Comparison of ENCODE assay signal across 20 cellular contexts in the genomic region with DNA sequence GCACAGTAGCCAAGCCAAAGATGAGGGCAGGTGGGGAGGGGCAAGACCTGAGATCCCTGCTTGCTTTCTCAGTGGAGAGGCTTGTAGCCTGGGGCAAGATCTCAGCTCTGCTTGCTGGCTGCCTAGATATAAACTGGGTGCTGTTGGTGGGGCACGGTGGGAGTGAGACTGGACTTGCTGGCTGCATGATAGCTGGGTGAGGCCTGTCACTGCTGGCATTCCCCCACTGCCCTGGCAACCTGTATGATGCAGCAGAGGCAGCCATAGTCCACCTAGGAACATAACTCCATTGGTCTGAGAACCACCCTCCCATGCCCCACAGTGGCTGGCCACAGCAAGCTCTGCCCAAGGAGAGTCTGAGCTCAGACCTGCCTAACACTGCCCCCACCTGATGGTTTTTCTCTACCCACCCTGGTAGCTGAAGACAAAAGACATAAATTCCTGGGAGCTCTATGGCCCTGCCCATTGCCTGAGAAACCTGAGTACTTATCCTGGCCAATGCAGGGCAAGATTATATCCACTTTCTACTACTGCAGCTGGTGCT.
DNase-seq lines count a peak whose midpoint lies in the region; ATAC-seq and TF ChIP-seq lines count a peak whose summit lies in the region.
"Had no signal": no experiment of that assay in that cellular context is flagged by ENCODE, and none has a peak within 500 bp of the region (broad histone marks: within the 10 kb centered on the region; RNA-seq: fewer than 3 reads in every experiment).

No MANE protein-coding gene starts in this region.

- no peak overlapping the region for H2AFZ ChIP-seq in HCT116 (ENCODE audit: low read depth, low read length, poor library complexity, severe bottlenecking)

- H3K27ac ChIP-seq in HCT116 (ENCODE audit: low read depth, low read length) (no peak overlapping the region), iPS DF 6.9 (ENCODE audit: low read length) (no peak overlapping the region)
- H3K27ac ChIP-seq: BLaER1, Peyer's patch, SJCRH30 had no signal

- DNase-seq in Calu3 (peak; percentile 27), HCT116 (ENCODE audit: low read depth, low spot score) (peak; percentile 23), WTC11 (ENCODE audit: low spot score) (peak; percentile 19), iPS DF 6.9 (ENCODE audit: low read depth, low spot score) (peak; percentile 13), A172 (ENCODE audit: low spot score) (no peak), RKO (ENCODE audit: low spot score) (no peak), NCI-H748 (lab: John Stamatoyannopoulos, UW; ENCODE audit: unreplicated experiment) (no peak)
- DNase-seq in activated CD4-positive, alpha-beta memory T cell treated with anti-CD3 and anti-CD28 coated beads for 36 hours, result no peak
- DNase-seq: ACHN; CD8-positive, alpha-beta T cell; DMS79; HCEC 1CT; Karpas-422; NCI-H1694 treated with DMSO at 0.1 percent for 48 hours; NCI-H446; NCI-H526 treated with DMSO at 0.1 percent for 48 hours; Peyer's patch; SJCRH30; T-helper 1 cell had no signal

- H3K4me3 Mint-ChIP-seq in Calu3 (ENCODE audit: low read depth, unreplicated experiment), result no peak overlapping the region
- H3K4me3 Mint-ChIP-seq in WTC11, result no peak overlapping the region
- no peak overlapping the region for H3K4me3 Mint-ChIP-seq in activated CD4-positive, alpha-beta memory T cell treated with anti-CD3 and anti-CD28 coated beads for 36 hours
- H3K4me3 Mint-ChIP-seq: CD8-positive, alpha-beta T cell had no signal

- CTCF ChIA-PET in Calu3 (lab: Charles Lee) (interaction anchor here (1.5 kb wide), 1 partner anchor 159 kb away, joined by 5 read pairs; no protein-coding TSS in a partner anchor), HCT116 (lab: Charles Lee) (interaction anchor here (0.9 to 1.9 kb wide), 3 partner anchors 9 to 288 kb away, joined by 4 to 9 read pairs (median 4); no protein-coding TSS in a partner anchor), WTC11 (lab: Charles Lee) (interaction anchor here (1.1 to 1.7 kb wide), 2 partner anchors 159 to 288 kb away, joined by 4 to 8 read pairs; no protein-coding TSS in a partner anchor)
- CTCF ChIA-PET in activated CD4-positive, alpha-beta memory T cell treated with anti-CD3 and anti-CD28 coated beads for 36 hours (lab: Charles Lee), result no interaction called here

- no peaks in the 10 kb centered on the region for H3K4me1 ChIP-seq in HCT116 (ENCODE audit: control insufficient read depth in 1 of 2, insufficient read depth in 2 of 2, low read length in 2 of 2)
- no peaks in the 10 kb centered on the region for H3K4me1 ChIP-seq in iPS DF 6.9 (ENCODE audit: control insufficient read depth, insufficient read depth, low read length)
- H3K4me1 ChIP-seq: BLaER1, Peyer's patch, SJCRH30 had no signal

- peak; percentile 36 for TF ChIP-seq RAD21 in HCT116 (IDR thresholded peaks at IDR 0.05; ENCODE audit: low read depth)

- H3K9me2 ChIP-seq in HCT116 (ENCODE audit: insufficient read depth), result no peaks in the 10 kb centered on the region; the same call in 1 of the 2 replicates

- H3K27me3 ChIP-seq in HCT116 (ENCODE audit: insufficient read depth, low read length), result no peaks in the 10 kb centered on the region
- H3K27me3 ChIP-seq in iPS DF 6.9 (ENCODE audit: control insufficient read depth, insufficient read depth, low read length), result no peaks in the 10 kb centered on the region
- H3K27me3 ChIP-seq: BLaER1, Peyer's patch, SJCRH30 had no signal

- peaks cover 2% of the 10 kb centered on the region for H3K9me3 Mint-ChIP-seq in Calu3 (ENCODE audit: low read depth, unreplicated experiment)
- peaks cover 32% of the 10 kb centered on the region for H3K9me3 Mint-ChIP-seq in WTC11
- H3K9me3 Mint-ChIP-seq in activated CD4-positive, alpha-beta memory T cell treated with anti-CD3 and anti-CD28 coated beads for 36 hours, result peaks cover 15% of the 10 kb centered on the region

- BruUV-seq in Calu3 (replicated peaks; lab: Mats Ljungman, UMichigan), result no TSS peak
- no TSS peak for BruUV-seq in HCT116 (replicated peaks; lab: Mats Ljungman, UMichigan)

- H3K27ac Mint-ChIP-seq in Calu3 (ENCODE audit: unreplicated experiment) (no peak overlapping the region), WTC11 (no peak overlapping the region)
- H3K27ac Mint-ChIP-seq in activated CD4-positive, alpha-beta memory T cell treated with anti-CD3 and anti-CD28 coated beads for 36 hours, result no peak overlapping the region
- H3K27ac Mint-ChIP-seq: CD8-positive, alpha-beta T cell had no signal

- H3K4me2 ChIP-seq in HCT116 (ENCODE audit: low read length), result no peak overlapping the region
- H3K4me2 ChIP-seq: BLaER1 had no signal

- H3K79me2 ChIP-seq in HCT116 (ENCODE audit: insufficient read depth, low read length), result no peaks in the 10 kb centered on the region

- TF ChIP-seq POLR2A in HCT116 (IDR thresholded peaks at IDR 0.05; ENCODE audit: borderline replicate concordance, extremely low read depth, insufficient read depth, insufficient read length), result no peak

- no peaks in the 10 kb centered on the region for H3K4me1 Mint-ChIP-seq in Calu3 (ENCODE audit: low read depth, unreplicated experiment)
- no peaks in the 10 kb centered on the region for H3K4me1 Mint-ChIP-seq in WTC11
- H3K4me1 Mint-ChIP-seq in activated CD4-positive, alpha-beta memory T cell treated with anti-CD3 and anti-CD28 coated beads for 36 hours (ENCODE audit: low read depth), result no peaks in the 10 kb centered on the region

- intact Hi-C loops in Calu3 (cut with micrococcal nuclease; ENCODE audit: unreplicated experiment), result loop anchor here (5.0 kb wide), 1 partner anchor 156 kb away; no protein-coding TSS in a partner anchor
- intact Hi-C loops in HCT116 (cut with micrococcal nuclease), result no loop called here
- intact Hi-C loops in activated CD4-positive, alpha-beta memory T cell treated with anti-CD3 and anti-CD28 coated beads for 36 hours (cut with micrococcal nuclease), result no loop called here

- H3K27me3 Mint-ChIP-seq in Calu3 (ENCODE audit: unreplicated experiment), result no peaks in the 10 kb centered on the region
- no peaks in the 10 kb centered on the region for H3K27me3 Mint-ChIP-seq in WTC11 (ENCODE audit: low read depth)
- H3K27me3 Mint-ChIP-seq in activated CD4-positive, alpha-beta memory T cell treated with anti-CD3 and anti-CD28 coated beads for 36 hours, result no peaks in the 10 kb centered on the region

- H4K20me1 ChIP-seq in HCT116 (ENCODE audit: insufficient read depth), result no peaks in the 10 kb centered on the region
- H4K20me1 ChIP-seq: BLaER1 had no signal

- no peak overlapping the region for H3K9ac ChIP-seq in HCT116 (ENCODE audit: low read length)
- H3K9ac ChIP-seq: BLaER1 had no signal

- WGBS in iPS DF 6.9 (ENCODE audit: insufficient coverage, insufficient read length), result no CpG with 5 or more reads among the region's 1 CpG

- no peak for TF ChIP-seq CTCF in Calu3 (IDR thresholded peaks at IDR 0.05; ENCODE audit: unreplicated experiment)
- TF ChIP-seq CTCF in HCT116 (IDR thresholded peaks at IDR 0.05 in 2 of 3, conservative IDR thresholded peaks at IDR 0.05 in 1 of 3; ENCODE audit: borderline replicate concordance in 1 of 3, insufficient read depth in 1 of 3, low read depth in 2 of 3, low read length in 2 of 3), result peak; percentile 7 to 31 (median 12); a peak in 2 of 6 replicates
- no peak for TF ChIP-seq CTCF in WTC11 (IDR thresholded peaks at IDR 0.05)

- no peak overlapping the region for H3K4me3 ChIP-seq in HCT116 (replicated peaks in 1 of 2; ENCODE audit: low read depth in 1 of 2, low read length in 2 of 2)
- H3K4me3 ChIP-seq in iPS DF 6.9 (ENCODE audit: low read length), result no peak overlapping the region
- H3K4me3 ChIP-seq: BLaER1, Peyer's patch, SJCRH30 had no signal

- H3K9me3 ChIP-seq in HCT116 (ENCODE audit: control insufficient read depth in 1 of 2, insufficient read depth in 1 of 2, low read depth in 1 of 2, low read length in 2 of 2), result no peaks in the 10 kb centered on the region
- no peaks in the 10 kb centered on the region for H3K9me3 ChIP-seq in iPS DF 6.9 (ENCODE audit: control insufficient read depth, insufficient read depth, low read length)
- H3K9me3 ChIP-seq: BLaER1, Peyer's patch, SJCRH30 had no signal

- POLR2A ChIA-PET in HCT116 (lab: Charles Lee) (no interaction called here), WTC11 (lab: Charles Lee) (no interaction called here)
- POLR2A ChIA-PET in activated CD4-positive, alpha-beta memory T cell treated with anti-CD3 and anti-CD28 coated beads for 36 hours (lab: Charles Lee), result no interaction called here

- peak; percentile 91 for ATAC-seq in HCT116
- ATAC-seq in WTC11, result peak; percentile 90
- ATAC-seq: CD8-positive, alpha-beta T cell had no signal

- RAD21 ChIA-PET in HCT116 (lab: Charles Lee; ENCODE audit: low non-redundant PET in 1 of 2, low total read pairs in 2 of 2, uncharacterized antibody in 2 of 2, unreplicated experiment in 2 of 2), result no interaction called here

- H3K36me3 ChIP-seq in HCT116 (ENCODE audit: control insufficient read depth in 1 of 2, insufficient read depth in 2 of 2, low read length in 2 of 2), result no peaks in the 10 kb centered on the region
- H3K36me3 ChIP-seq in iPS DF 6.9 (ENCODE audit: control insufficient read depth, insufficient read depth, low read length), result no peaks in the 10 kb centered on the region
- H3K36me3 ChIP-seq: BLaER1, Peyer's patch, SJCRH30 had no signal

- H3K36me3 Mint-ChIP-seq in Calu3 (ENCODE audit: insufficient read depth, unreplicated experiment) (no peaks in the 10 kb centered on the region), WTC11 (no peaks in the 10 kb centered on the region)
- no peaks in the 10 kb centered on the region for H3K36me3 Mint-ChIP-seq in activated CD4-positive, alpha-beta memory T cell treated with anti-CD3 and anti-CD28 coated beads for 36 hours
- H3K36me3 Mint-ChIP-seq: CD8-positive, alpha-beta T cell had no signal

TF ChIP-seq in WTC11, 78 proteins besides CTCF, POLR2A, EP300 and RAD21 (continues in another document):
- TF ChIP-seq ZMAT4 (CRISPR knock-in tag; IDR thresholded peaks at IDR 0.05) (no peak), IRF2 (CRISPR knock-in tag; IDR thresholded peaks at IDR 0.05; ENCODE audit: borderline replicate concordance, low read depth) (no peak), ATF1 (CRISPR knock-in tag; IDR thresholded peaks at IDR 0.05) (no peak)
- TF ChIP-seq, protein P1, sequence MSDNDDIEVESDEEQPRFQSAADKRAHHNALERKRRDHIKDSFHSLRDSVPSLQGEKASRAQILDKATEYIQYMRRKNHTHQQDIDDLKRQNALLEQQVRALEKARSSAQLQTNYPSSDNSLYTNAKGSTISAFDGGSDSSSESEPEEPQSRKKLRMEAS (CRISPR knock-in tag; IDR thresholded peaks at IDR 0.05), result no peak

Comparison
In these comparisons a context has a peak if more than half of its experiments do, and no peak if none do; other contexts are left out.
1. DNase-seq: peak in Calu3 (single experiment), HCT116 (single experiment), WTC11 (single experiment) and iPS DF 6.9 (single experiment); none in A172 (single experiment), RKO (single experiment), activated CD4-positive, alpha-beta memory T cell treated with anti-CD3 and anti-CD28 coated beads for 36 hours (single experiment) and NCI-H748 (single experiment).
2. CTCF ChIP-seq: peak in HCT116 (3 of 3); none in Calu3 (single experiment) and WTC11 (single experiment).